In the genomic region with DNA sequence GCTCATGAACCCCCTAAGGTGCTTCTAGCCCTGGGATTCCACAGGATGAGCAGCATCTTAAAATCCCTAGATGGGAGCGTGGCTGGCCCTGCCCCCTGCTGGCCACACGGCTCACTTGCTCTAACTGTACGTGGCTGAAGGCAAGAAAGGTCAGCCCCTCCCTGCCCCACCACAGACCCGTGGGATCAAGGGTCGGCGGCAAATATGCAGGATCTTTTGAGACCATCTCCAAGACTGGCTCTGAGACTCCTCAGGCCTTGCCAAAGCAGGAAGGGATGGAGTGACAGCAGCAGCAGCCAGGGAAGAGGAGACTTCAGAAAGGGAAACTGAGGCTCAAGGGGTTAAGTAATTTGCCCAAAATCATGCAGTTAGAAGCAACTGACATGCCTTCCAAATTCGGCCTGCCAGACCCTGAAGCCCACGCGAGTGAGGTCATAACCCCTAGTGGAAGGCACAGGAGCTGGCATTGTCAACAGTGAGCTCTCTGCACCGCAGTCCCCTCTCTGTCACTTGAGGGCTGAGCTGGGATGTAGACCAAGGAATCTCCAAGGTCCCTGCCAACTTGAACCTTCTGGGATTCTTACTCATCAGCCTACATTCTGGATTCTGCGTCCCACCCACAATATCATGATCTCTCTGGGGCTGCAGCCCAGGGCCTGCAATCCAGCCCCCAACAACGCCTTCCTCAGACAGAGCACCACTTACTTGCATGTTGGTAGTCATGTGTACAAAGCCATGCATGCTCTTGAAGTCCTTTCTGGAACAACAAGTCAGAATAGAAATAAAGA, we compare ENCODE assay signal across 8 cellular contexts. TPM values are rescaled to one million over a fixed set of nuclear protein-coding genes. Genes with fewer than 3 reads are reported as not detected.
A peak's percentile ranks its signal among the peaks of the same experiment; 100 is the strongest.
DNase-seq lines count a peak whose midpoint lies in the region; ATAC-seq lines count a peak whose summit lies in the region.

No MANE protein-coding gene starts in this region.

- no peak overlapping the region for H3K4ac ChIP-seq in trophoblast cell (ENCODE audit: low read depth, low read length)

- H3K27me3 ChIP-seq in trophoblast cell (ENCODE audit: insufficient read depth, low read length) = no peaks in the 10 kb centered on the region

- H3K9ac ChIP-seq in trophoblast cell (ENCODE audit: low read length) = no peak overlapping the region

- H4K12ac ChIP-seq in trophoblast cell (ENCODE audit: low read depth, low read length) = no peak overlapping the region

- H2AK5ac ChIP-seq in trophoblast cell (ENCODE audit: low read length) = no peak overlapping the region

- no peak overlapping the region for H2BK12ac ChIP-seq in trophoblast cell (ENCODE audit: low read length)

- no peak overlapping the region for H3K23ac ChIP-seq in trophoblast cell (ENCODE audit: low read length)

- no CpG with 5 or more reads among the region's 12 CpGs for WGBS in trophoblast cell (ENCODE audit: extremely low coverage, insufficient coverage, insufficient read length)

- H4K91ac ChIP-seq in trophoblast cell (ENCODE audit: low read depth, low read length) = no peak overlapping the region

- in situ Hi-C loops in SK-MEL-5 (cut with HindIII; ENCODE audit: low pct_unique_long_range_greater_than_20kb, low sequenced_read_pairs) = no loop called here

- no peak for ATAC-seq in HG02759 (IDR thresholded peaks at IDR 0.05; ENCODE audit: unreplicated experiment)

- H3K4me1 ChIP-seq in trophoblast cell (ENCODE audit: control insufficient read depth in 1 of 2, insufficient read depth in 2 of 2, low read length in 2 of 2) = peaks cover 10 to 14% of the 10 kb centered on the region in 2 experiments

- H3K18ac ChIP-seq in trophoblast cell (ENCODE audit: low read length) = no peak overlapping the region

- peaks cover 3% of the 10 kb centered on the region for H3K79me2 ChIP-seq in trophoblast cell (ENCODE audit: control insufficient read depth, insufficient read depth, low read length, poor library complexity)

- H3K4me2 ChIP-seq in trophoblast cell (ENCODE audit: low read length) = no peak overlapping the region

- H3K14ac ChIP-seq in trophoblast cell (ENCODE audit: low read length) = no peak overlapping the region

- no peak overlapping the region for H4K8ac ChIP-seq in trophoblast cell (ENCODE audit: low read depth, low read length)

- H3K79me1 ChIP-seq in trophoblast cell (ENCODE audit: low read length) = peaks cover 3% of the 10 kb centered on the region

- no peak overlapping the region for H2AFZ ChIP-seq in trophoblast cell (ENCODE audit: insufficient read depth, low read length, poor library complexity)

- no peaks in the 10 kb centered on the region for H3K9me3 ChIP-seq in trophoblast cell (ENCODE audit: insufficient read depth, low read depth, low read length)

- peak overlapping the region; percentile 10; the same call in 1 of the 2 replicates for H3K4me3 ChIP-seq in Jurkat, Clone E6-1 (ENCODE audit: low read length)
- H3K4me3 ChIP-seq in trophoblast cell (ENCODE audit: low read depth, low read length) = no peak overlapping the region

- peak; percentile 53 for DNase-seq in SIG-M5 treated with dmso at 0.1 percent for 504 hours (lab: John Stamatoyannopoulos, UW; ENCODE audit: unreplicated experiment)
- no peak for DNase-seq in SIG-M5 (lab: John Stamatoyannopoulos, UW)
- DNase-seq in Jurkat, Clone E6-1 (ENCODE audit: low read depth, low spot score) = peak; percentile 61
- peak; percentile 72 for DNase-seq in SK-MEL-5 (ENCODE audit: low read depth, low spot score)
- DNase-seq in activated naive CD4-positive, alpha-beta T cell treated with Interleukin-2 at 50 U/mL for 16 hours = peak; percentile 75
- DNase-seq in glomerular visceral epithelial cell (ENCODE audit: extremely low spot score) = peak; percentile 74
- peak; percentile 48 to 79 for DNase-seq in trophoblast cell

- H3K27ac ChIP-seq in trophoblast cell (ENCODE audit: low read depth, low read length) = no peak overlapping the region

- no peak overlapping the region for H2BK120ac ChIP-seq in trophoblast cell (ENCODE audit: insufficient read depth, low read length, poor library complexity)

- peaks cover 32 to 33% of the 10 kb centered on the region in 2 experiments for H3K36me3 ChIP-seq in trophoblast cell (ENCODE audit: control insufficient read depth in 1 of 2, insufficient read depth in 2 of 2, low read length in 2 of 2)

- no peak overlapping the region for H2BK5ac ChIP-seq in trophoblast cell (ENCODE audit: low read depth, low read length, poor library complexity)

RNA-seq across cellular contexts. Expression of a gene that starts 31.4 kb away (rescaled TPM):
- polyA plus RNA-seq in Jurkat, Clone E6-1 (2012; ENCODE audit: insufficient read depth, insufficient read length) = 1.3 TPM
- total RNA-seq in SK-MEL-5 (2014; rRNA removed; shearing (Covaris generic)) = 0.13 TPM in 1 of 2 replicates, not detected in the other
- polyA plus RNA-seq in SK-MEL-5 (2015; cell fraction: cytosol; rRNA removed) = not detected in 2 replicates
- polyA plus RNA-seq in SK-MEL-5 (2015; cell fraction: nucleus; rRNA removed) = 0.25 TPM in 1 of 2 replicates, not detected in the other
- polyA plus RNA-seq in trophoblast cell (2013) = 53.7 and 54.2 TPM in 2 replicates

RNA-seq across cellular contexts. Expression of a gene that starts 38.4 kb away (rescaled TPM):
- 134 TPM for polyA plus RNA-seq in Jurkat, Clone E6-1 (2012; ENCODE audit: insufficient read depth, insufficient read length)
- total RNA-seq in SK-MEL-5 (2014; rRNA removed; shearing (Covaris generic)) = 23.0 and 27.6 TPM in 2 replicates
- polyA plus RNA-seq in SK-MEL-5 (2015; cell fraction: cytosol; rRNA removed) = 69.7 and 79.3 TPM in 2 replicates
- 137 and 152 TPM in 2 replicates for polyA plus RNA-seq in SK-MEL-5 (2015; cell fraction: nucleus; rRNA removed)
- 79.6 and 80.8 TPM in 2 replicates for polyA plus RNA-seq in trophoblast cell (2013)
